36 cellular contexts compared by ENCODE assay signal in genomic region chr14:70280931-70281330, GRCh38.
"Had no signal": no experiment of that assay in that cellular context is flagged by ENCODE, and none has a peak within 500 bp of the region (broad histone marks: within the 10 kb centered on the region; RNA-seq: fewer than 3 reads in every experiment).

No MANE protein-coding gene starts in this region.

- DNase-seq: activated CD4-positive, alpha-beta memory T cell treated with anti-CD3 and anti-CD28 coated beads, Interleukin-2, amount 10 ng/mL, durations not matched to agents 7 days and 5 days; activated CD4-positive, alpha-beta T cell treated with anti-CD3 and anti-CD28 coated beads for 1 hour; activated CD4-positive, alpha-beta T cell treated with anti-CD3 and anti-CD28 coated beads for 36 hours; activated CD4-positive, alpha-beta T cell treated with anti-CD3 and anti-CD28 coated beads for 48 hours; activated CD4-positive, alpha-beta T cell treated with anti-CD3 and anti-CD28 coated beads, Interleukin-2, amount 10 ng/mL, durations not matched to agents 7 days and 5 days; activated CD4-positive, alpha-beta T cell treated with anti-CD3 and anti-CD28 coated beads, Interleukin-2, amount 50 U/mL, for 48 hours; activated CD4-positive, CD25-positive, alpha-beta regulatory T cell; activated CD8-positive, alpha-beta memory T cell treated with anti-CD3 and anti-CD28 coated beads for 24 hours; activated CD8-positive, alpha-beta memory T cell treated with anti-CD3 and anti-CD28 coated beads, Interleukin-2, amount 10 ng/mL, durations not matched to agents 7 days and 5 days; activated CD8-positive, alpha-beta memory T cell treated with anti-CD3 and anti-CD28 coated beads, Interleukin-2, amount 50 U/mL, for 48 hours; activated CD8-positive, alpha-beta T cell treated with anti-CD3 and anti-CD28 coated beads, Interleukin-2, amount 10 ng/mL, durations not matched to agents 7 days and 5 days; activated effector memory CD4-positive, alpha-beta T cell treated with Interleukin-2 at 50 U/mL for 16 hours; activated gamma-delta T cell; activated naive CD4-positive, alpha-beta T cell treated with anti-CD3 and anti-CD28 coated beads, Interleukin-2, amount 10 ng/mL, durations not matched to agents 7 days and 5 days; activated naive CD4-positive, alpha-beta T cell treated with Interleukin-2 at 50 U/mL for 16 hours; activated naive CD8-positive, alpha-beta T cell treated with anti-CD3 and anti-CD28 coated beads, Interleukin-2, amount 10 ng/mL, durations not matched to agents 7 days and 5 days; activated naive CD8-positive, alpha-beta T cell treated with anti-CD3 and anti-CD28 coated beads, Interleukin-2, amount 50 U/mL, for 24 hours; activated T-cell treated with anti-CD3 and anti-CD28 coated beads, Interleukin-2, amount 50 U/mL, for 24 hours; activated T-cell treated with anti-CD3 and anti-CD28 coated beads, Interleukin-2, amount 50 U/mL, for 48 hours; amygdala; anterior cingulate cortex; body of pancreas; brain microvascular endothelial cell; central memory CD4-positive, alpha-beta T cell; T-helper 1 cell; T-helper 2 cell; T-helper 9 cell had no signal

- H3K27me3 ChIP-seq: body of pancreas, brain microvascular endothelial cell, breast epithelium had no signal

- H3K27ac Mint-ChIP-seq: activated CD4-positive, alpha-beta memory T cell treated with anti-CD3 and anti-CD28 coated beads, Interleukin-2, amount 10 ng/mL, durations not matched to agents 7 days and 5 days; activated CD4-positive, alpha-beta T cell treated with anti-CD3 and anti-CD28 coated beads for 36 hours; activated CD4-positive, alpha-beta T cell treated with anti-CD3 and anti-CD28 coated beads, Interleukin-2, amount 10 ng/mL, durations not matched to agents 7 days and 5 days; activated CD8-positive, alpha-beta memory T cell treated with anti-CD3 and anti-CD28 coated beads, Interleukin-2, amount 10 ng/mL, durations not matched to agents 7 days and 5 days; activated CD8-positive, alpha-beta T cell treated with anti-CD3 and anti-CD28 coated beads, Interleukin-2, amount 10 ng/mL, durations not matched to agents 7 days and 5 days; activated naive CD4-positive, alpha-beta T cell treated with anti-CD3 and anti-CD28 coated beads, Interleukin-2, amount 10 ng/mL, durations not matched to agents 7 days and 5 days; activated naive CD4-positive, alpha-beta T cell treated with anti-CD3 and anti-CD28 coated beads, Interleukin-2, amount 50 U/mL, for 24 hours; activated naive CD8-positive, alpha-beta T cell; activated naive CD8-positive, alpha-beta T cell treated with anti-CD3 and anti-CD28 coated beads, Interleukin-2, amount 10 ng/mL, durations not matched to agents 7 days and 5 days; activated naive CD8-positive, alpha-beta T cell treated with anti-CD3 and anti-CD28 coated beads, Interleukin-2, amount 50 U/mL, for 24 hours; activated T-cell treated with anti-CD3 and anti-CD28 coated beads, Interleukin-2, amount 50 U/mL, for 24 hours; activated T-helper 2 cell treated with anti-CD3 and anti-CD28 coated beads, Interferon-gamma antibody, Interleukin-2, Interleukin-4, amounts not matched to agents 10 μg/mL and 5 μg/mL and 100 μg/mL, durations not matched to agents 14 hours and 24 hours and 36 hours; T-helper 1 cell treated with Interleukin-12 subunit alpha and Interleukin-12 subunit beta and Interleukin-4 antibody, amounts not matched to agents 30 μg/mL and 1 μg/mL, for 36 hours; T-helper 2 cell treated with Interferon-gamma antibody and Interleukin-4, amounts not matched to agents 5 μg/mL and 100 μg/mL, for 36 hours had no signal

- H3K4me1 Mint-ChIP-seq: activated CD4-positive, alpha-beta memory T cell treated with anti-CD3 and anti-CD28 coated beads, Interleukin-2, amount 10 ng/mL, durations not matched to agents 7 days and 5 days; activated CD4-positive, alpha-beta T cell treated with anti-CD3 and anti-CD28 coated beads for 36 hours; activated CD4-positive, alpha-beta T cell treated with anti-CD3 and anti-CD28 coated beads, Interleukin-2, amount 10 ng/mL, durations not matched to agents 7 days and 5 days; activated CD8-positive, alpha-beta memory T cell treated with anti-CD3 and anti-CD28 coated beads, Interleukin-2, amount 10 ng/mL, durations not matched to agents 7 days and 5 days; activated naive CD4-positive, alpha-beta T cell treated with anti-CD3 and anti-CD28 coated beads, Interleukin-2, amount 10 ng/mL, durations not matched to agents 7 days and 5 days; activated naive CD4-positive, alpha-beta T cell treated with anti-CD3 and anti-CD28 coated beads, Interleukin-2, amount 50 U/mL, for 24 hours; activated naive CD8-positive, alpha-beta T cell treated with anti-CD3 and anti-CD28 coated beads, Interleukin-2, amount 10 ng/mL, durations not matched to agents 7 days and 5 days; activated naive CD8-positive, alpha-beta T cell treated with anti-CD3 and anti-CD28 coated beads, Interleukin-2, amount 50 U/mL, for 24 hours had no signal

- H3K9me3 Mint-ChIP-seq: activated CD4-positive, alpha-beta memory T cell treated with anti-CD3 and anti-CD28 coated beads, Interleukin-2, amount 10 ng/mL, durations not matched to agents 7 days and 5 days; activated CD4-positive, alpha-beta T cell treated with anti-CD3 and anti-CD28 coated beads, Interleukin-2, amount 10 ng/mL, durations not matched to agents 7 days and 5 days; activated naive CD4-positive, alpha-beta T cell treated with anti-CD3 and anti-CD28 coated beads, Interleukin-2, amount 10 ng/mL, durations not matched to agents 7 days and 5 days; activated naive CD4-positive, alpha-beta T cell treated with anti-CD3 and anti-CD28 coated beads, Interleukin-2, amount 50 U/mL, for 24 hours; activated naive CD8-positive, alpha-beta T cell treated with anti-CD3 and anti-CD28 coated beads, Interleukin-2, amount 10 ng/mL, durations not matched to agents 7 days and 5 days; activated naive CD8-positive, alpha-beta T cell treated with anti-CD3 and anti-CD28 coated beads, Interleukin-2, amount 50 U/mL, for 24 hours; activated T-cell treated with anti-CD3 and anti-CD28 coated beads, Interleukin-2, amount 50 U/mL, for 24 hours; activated T-helper 2 cell treated with anti-CD3 and anti-CD28 coated beads, Interferon-gamma antibody, Interleukin-2, Interleukin-4, amounts not matched to agents 10 μg/mL and 5 μg/mL and 100 μg/mL, durations not matched to agents 14 hours and 24 hours and 36 hours; T-helper 1 cell treated with Interleukin-12 subunit alpha and Interleukin-12 subunit beta and Interleukin-4 antibody, amounts not matched to agents 30 μg/mL and 1 μg/mL, for 36 hours; T-helper 2 cell treated with Interferon-gamma antibody and Interleukin-4, amounts not matched to agents 5 μg/mL and 100 μg/mL, for 36 hours had no signal

- H3K4me1 ChIP-seq: body of pancreas, breast epithelium had no signal

- FAIRE-seq: astrocyte, TTC549 had no signal

- H3K36me3 Mint-ChIP-seq: activated CD8-positive, alpha-beta memory T cell treated with anti-CD3 and anti-CD28 coated beads, Interleukin-2, amount 10 ng/mL, durations not matched to agents 7 days and 5 days; activated naive CD4-positive, alpha-beta T cell treated with anti-CD3 and anti-CD28 coated beads, Interleukin-2, amount 10 ng/mL, durations not matched to agents 7 days and 5 days; activated naive CD4-positive, alpha-beta T cell treated with anti-CD3 and anti-CD28 coated beads, Interleukin-2, amount 50 U/mL, for 24 hours; activated naive CD8-positive, alpha-beta T cell; activated naive CD8-positive, alpha-beta T cell treated with anti-CD3 and anti-CD28 coated beads, Interleukin-2, amount 10 ng/mL, durations not matched to agents 7 days and 5 days had no signal

- H3K4me3 ChIP-seq: body of pancreas, breast epithelium had no signal

- H3K27ac ChIP-seq: body of pancreas, brain microvascular endothelial cell, breast epithelium, VCaP had no signal

- H3K9me3 ChIP-seq: body of pancreas, breast epithelium had no signal

- H3K4me3 Mint-ChIP-seq: activated CD4-positive, alpha-beta memory T cell treated with anti-CD3 and anti-CD28 coated beads, Interleukin-2, amount 10 ng/mL, durations not matched to agents 7 days and 5 days; activated CD4-positive, alpha-beta T cell treated with anti-CD3 and anti-CD28 coated beads for 36 hours; activated CD4-positive, alpha-beta T cell treated with anti-CD3 and anti-CD28 coated beads, Interleukin-2, amount 10 ng/mL, durations not matched to agents 7 days and 5 days; activated CD8-positive, alpha-beta memory T cell treated with anti-CD3 and anti-CD28 coated beads, Interleukin-2, amount 10 ng/mL, durations not matched to agents 7 days and 5 days; activated CD8-positive, alpha-beta T cell treated with anti-CD3 and anti-CD28 coated beads, Interleukin-2, amount 10 ng/mL, durations not matched to agents 7 days and 5 days; activated naive CD4-positive, alpha-beta T cell treated with anti-CD3 and anti-CD28 coated beads, Interleukin-2, amount 10 ng/mL, durations not matched to agents 7 days and 5 days; activated naive CD4-positive, alpha-beta T cell treated with anti-CD3 and anti-CD28 coated beads, Interleukin-2, amount 50 U/mL, for 24 hours; activated naive CD8-positive, alpha-beta T cell; activated naive CD8-positive, alpha-beta T cell treated with anti-CD3 and anti-CD28 coated beads, Interleukin-2, amount 10 ng/mL, durations not matched to agents 7 days and 5 days; activated naive CD8-positive, alpha-beta T cell treated with anti-CD3 and anti-CD28 coated beads, Interleukin-2, amount 50 U/mL, for 24 hours; activated T-cell treated with anti-CD3 and anti-CD28 coated beads, Interleukin-2, amount 50 U/mL, for 24 hours; T-helper 1 cell treated with Interleukin-12 subunit alpha and Interleukin-12 subunit beta and Interleukin-4 antibody, amounts not matched to agents 30 μg/mL and 1 μg/mL, for 36 hours; T-helper 2 cell treated with Interferon-gamma antibody and Interleukin-4, amounts not matched to agents 5 μg/mL and 100 μg/mL, for 36 hours had no signal

- H3K36me3 ChIP-seq: brain microvascular endothelial cell, breast epithelium had no signal
